Comparison of ENCODE assay signal across 21 cellular contexts in genomic region chr9:35279946-35280345, GRCh38.
"Had no signal": no experiment of that assay in that cellular context is flagged by ENCODE, and none has a peak within 500 bp of the region (broad histone marks: within the 10 kb centered on the region; RNA-seq: fewer than 3 reads in every experiment).

No MANE protein-coding gene starts in this region.

- DNase-seq: colonic mucosa; cortex of kidney; effector memory CD4-positive, alpha-beta T cell; foreskin keratinocyte; glutamatergic neuron; head of caudate nucleus; heart right ventricle; hippocampal formation; left cardiac atrium; left lung; left ventricle myocardium superior; lower lobe of right lung; mesenchymal stem cell; mucosa of descending colon had no signal

- H3K27me3 Mint-ChIP-seq: dendritic cell treated with granulocyte-macrophage colony-stimulating factor and Interleukin-4, amounts not matched to agents 40 ng/mL and 50 ng/mL, for 4 days had no signal

- H3K4me3 Mint-ChIP-seq: dendritic cell treated with granulocyte-macrophage colony-stimulating factor and Interleukin-4, amounts not matched to agents 40 ng/mL and 50 ng/mL, for 4 days; mesothelial cell of epicardium had no signal

- FAIRE-seq: endothelial cell of umbilical vein, frontal cortex, islet of Langerhans, keratinocyte had no signal

- ATAC-seq: foreskin keratinocyte, left lung, left ventricle myocardium superior, lower lobe of right lung, mucosa of descending colon had no signal

- H3K9me3 Mint-ChIP-seq: dendritic cell treated with granulocyte-macrophage colony-stimulating factor and Interleukin-4, amounts not matched to agents 40 ng/mL and 50 ng/mL, for 4 days; mesothelial cell of epicardium had no signal

- H3K36me3 Mint-ChIP-seq: mesothelial cell of epicardium had no signal

- H3K27me3 ChIP-seq: colonic mucosa, esophagus muscularis mucosa, foreskin keratinocyte, heart right ventricle, left lung had no signal

- H3K4me3 ChIP-seq: colonic mucosa, esophagus muscularis mucosa, heart right ventricle, left lung, lower lobe of right lung, mucosa of descending colon had no signal

- H3K9me3 ChIP-seq: colonic mucosa, esophagus muscularis mucosa, heart right ventricle, left lung, lower lobe of right lung, mucosa of descending colon had no signal

- H3K36me3 ChIP-seq: colonic mucosa, esophagus muscularis mucosa, heart right ventricle, left lung, lower lobe of right lung had no signal

- H3K27ac Mint-ChIP-seq: dendritic cell treated with granulocyte-macrophage colony-stimulating factor and Interleukin-4, amounts not matched to agents 40 ng/mL and 50 ng/mL, for 4 days; mesothelial cell of epicardium had no signal

- H3K4me1 ChIP-seq: colonic mucosa had no signal

- H3K27ac ChIP-seq: colonic mucosa, esophagus muscularis mucosa, foreskin keratinocyte, heart right ventricle, left lung, lower lobe of right lung had no signal
